Comparison of ENCODE assay signal across 1 cellular context in the genomic region with DNA sequence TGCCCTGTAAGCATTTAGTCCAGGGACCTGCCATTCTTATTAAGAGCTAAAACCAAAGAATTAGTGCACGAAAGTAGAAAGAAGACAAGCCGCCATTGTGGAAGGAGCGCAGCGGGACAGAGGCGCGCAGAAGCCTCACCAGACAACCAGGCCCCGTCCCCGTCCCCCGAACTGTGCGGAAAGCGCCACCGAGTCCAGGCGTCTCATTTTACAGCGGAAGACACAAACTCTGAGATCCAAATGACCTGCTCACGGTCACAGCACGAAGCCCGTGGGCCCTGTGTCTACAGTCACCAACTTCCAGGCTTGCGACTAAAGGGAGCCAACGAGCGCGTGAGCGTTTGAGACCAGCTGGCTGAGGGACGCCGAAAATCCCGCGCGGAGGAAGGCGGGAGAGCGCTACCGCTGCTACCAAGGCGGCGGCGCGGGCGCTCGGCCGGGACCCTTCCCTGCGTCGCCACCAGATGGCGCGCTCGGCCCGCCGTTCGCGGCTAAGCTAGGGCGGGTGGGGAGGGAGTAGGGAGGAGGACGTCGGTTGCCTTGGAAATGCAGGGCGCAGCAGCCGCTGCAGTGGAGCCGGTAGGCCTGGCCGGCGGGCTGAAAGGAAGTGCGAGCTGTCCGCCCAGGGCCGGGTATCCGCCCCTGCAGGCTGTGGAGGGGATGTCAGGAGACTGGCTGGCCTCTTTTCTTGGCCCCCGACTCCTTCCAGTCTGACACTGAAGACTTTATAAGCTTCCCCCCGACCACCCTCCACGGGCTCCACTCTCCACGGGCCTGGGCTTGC.
A peak's percentile ranks its signal among the peaks of the same experiment; 100 is the strongest.
TF ChIP-seq lines count a peak whose summit lies in the region.

No MANE protein-coding gene starts in this region.

TF ChIP-seq in GM12878, 131 proteins besides CTCF, POLR2A, EP300 and RAD21 (continued from another document and continues in another):
- TF ChIP-seq EZH2 (IDR thresholded peaks at IDR 0.05; ENCODE audit: borderline replicate concordance, control insufficient read depth, low read depth, low read length), result no peak
- TF ChIP-seq TCF7 (IDR thresholded peaks at IDR 0.05; ENCODE audit: borderline replicate concordance), result no peak
- TF ChIP-seq JUND (IDR thresholded peaks at IDR 0.05; ENCODE audit: low read depth, low read length), result no peak
- no peak for TF ChIP-seq ZNF217 (IDR thresholded peaks at IDR 0.05)
- no peak for TF ChIP-seq BRCA1 (IDR thresholded peaks at IDR 0.05; ENCODE audit: low read depth, low read length)
- TF ChIP-seq SRF (IDR thresholded peaks at IDR 0.05; ENCODE audit: low read depth in 2 of 2, low read length in 2 of 2), result no peak
- TF ChIP-seq POLR2AphosphoS5 (IDR thresholded peaks at IDR 0.05; ENCODE audit: low read length), result no peak
- no peak for TF ChIP-seq SMAD5 (IDR thresholded peaks at IDR 0.05; ENCODE audit: low read depth)
- TF ChIP-seq EGR1 (IDR thresholded peaks at IDR 0.05; ENCODE audit: borderline replicate concordance in 1 of 2, low read depth in 2 of 2, low read length in 2 of 2), result no peak
- TF ChIP-seq, protein P1, sequence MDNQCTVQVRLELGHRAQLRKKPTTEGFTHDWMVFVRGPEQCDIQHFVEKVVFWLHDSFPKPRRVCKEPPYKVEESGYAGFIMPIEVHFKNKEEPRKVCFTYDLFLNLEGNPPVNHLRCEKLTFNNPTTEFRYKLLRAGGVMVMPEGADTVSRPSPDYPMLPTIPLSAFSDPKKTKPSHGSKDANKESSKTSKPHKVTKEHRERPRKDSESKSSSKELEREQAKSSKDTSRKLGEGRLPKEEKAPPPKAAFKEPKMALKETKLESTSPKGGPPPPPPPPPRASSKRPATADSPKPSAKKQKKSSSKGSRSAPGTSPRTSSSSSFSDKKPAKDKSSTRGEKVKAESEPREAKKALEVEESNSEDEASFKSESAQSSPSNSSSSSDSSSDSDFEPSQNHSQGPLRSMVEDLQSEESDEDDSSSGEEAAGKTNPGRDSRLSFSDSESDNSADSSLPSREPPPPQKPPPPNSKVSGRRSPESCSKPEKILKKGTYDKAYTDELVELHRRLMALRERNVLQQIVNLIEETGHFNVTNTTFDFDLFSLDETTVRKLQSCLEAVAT (IDR thresholded peaks at IDR 0.05), result 0 out of 2 replicates have a peak, but pooled peaks have one; percentile 53
- TF ChIP-seq, protein P2, sequence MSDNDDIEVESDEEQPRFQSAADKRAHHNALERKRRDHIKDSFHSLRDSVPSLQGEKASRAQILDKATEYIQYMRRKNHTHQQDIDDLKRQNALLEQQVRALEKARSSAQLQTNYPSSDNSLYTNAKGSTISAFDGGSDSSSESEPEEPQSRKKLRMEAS (IDR thresholded peaks at IDR 0.05; ENCODE audit: low read depth, low read length), result no peak
- TF ChIP-seq MYC (IDR thresholded peaks at IDR 0.05; ENCODE audit: insufficient read depth, insufficient read length, insufficient replicate concordance, low read length, severe bottlenecking), result no peak
- TF ChIP-seq BCL11A (IDR thresholded peaks at IDR 0.05; ENCODE audit: low read depth, low read length), result no peak
- no peak for TF ChIP-seq MEF2B (IDR thresholded peaks at IDR 0.05; ENCODE audit: partially characterized antibody, poor library complexity, severe bottlenecking)
- no peak for TF ChIP-seq JUNB (IDR thresholded peaks at IDR 0.05)
- no peak for TF ChIP-seq BCL3 (IDR thresholded peaks at IDR 0.05; ENCODE audit: borderline replicate concordance, insufficient read depth, low read depth, low read length, poor library complexity, severe bottlenecking)
- peak; percentile 56 for TF ChIP-seq NBN (IDR thresholded peaks at IDR 0.05)
- no peak for TF ChIP-seq ATF3 (IDR thresholded peaks at IDR 0.05; ENCODE audit: borderline replicate concordance, extremely low read depth, low read depth, low read length)
- TF ChIP-seq POLR2AphosphoS2 (IDR thresholded peaks at IDR 0.05; ENCODE audit: low read depth, low read length), result no peak
- TF ChIP-seq HDAC2 (IDR thresholded peaks at IDR 0.05), result no peak
- TF ChIP-seq FOS (IDR thresholded peaks at IDR 0.05; ENCODE audit: borderline replicate concordance, extremely low read depth, insufficient read length), result no peak
- TF ChIP-seq TARDBP (IDR thresholded peaks at IDR 0.05; ENCODE audit: borderline replicate concordance), result peak; percentile 69; the same call in 1 of the 2 replicates
- no peak for TF ChIP-seq SMAD1 (IDR thresholded peaks at IDR 0.05; ENCODE audit: low read depth, partially characterized antibody)
- TF ChIP-seq MXI1 (IDR thresholded peaks at IDR 0.05; ENCODE audit: low read depth, low read length), result peak; percentile 18; the same call in 1 of the 2 replicates
- no peak for TF ChIP-seq REST (IDR thresholded peaks at IDR 0.05; ENCODE audit: low read depth, low read length)
- TF ChIP-seq ZSCAN29 (IDR thresholded peaks at IDR 0.05), result no peak
- TF ChIP-seq BACH1 (IDR thresholded peaks at IDR 0.05; ENCODE audit: borderline replicate concordance), result no peak
- TF ChIP-seq PAX5 (IDR thresholded peaks at IDR 0.05; ENCODE audit: borderline replicate concordance, low read depth, low read length), result no peak
- no peak for TF ChIP-seq ZNF24 (IDR thresholded peaks at IDR 0.05)
- TF ChIP-seq RUNX3 (IDR thresholded peaks at IDR 0.05; ENCODE audit: low read length), result no peak
- no peak for TF ChIP-seq LARP7 (IDR thresholded peaks at IDR 0.05)
- TF ChIP-seq BMI1 (IDR thresholded peaks at IDR 0.05; ENCODE audit: borderline replicate concordance), result no peak
- TF ChIP-seq CUX1 (IDR thresholded peaks at IDR 0.05; ENCODE audit: insufficient replicate concordance, low read depth, low read length), result no peak
- TF ChIP-seq MTA2 (IDR thresholded peaks at IDR 0.05; ENCODE audit: low read depth), result no peak
- no peak for TF ChIP-seq NR2C2 (IDR thresholded peaks at IDR 0.05; ENCODE audit: borderline replicate concordance, control insufficient read depth, insufficient read length, low read depth)
- no peak for TF ChIP-seq RFX5 (IDR thresholded peaks at IDR 0.05; ENCODE audit: low read depth, low read length)
- TF ChIP-seq, protein P3, sequence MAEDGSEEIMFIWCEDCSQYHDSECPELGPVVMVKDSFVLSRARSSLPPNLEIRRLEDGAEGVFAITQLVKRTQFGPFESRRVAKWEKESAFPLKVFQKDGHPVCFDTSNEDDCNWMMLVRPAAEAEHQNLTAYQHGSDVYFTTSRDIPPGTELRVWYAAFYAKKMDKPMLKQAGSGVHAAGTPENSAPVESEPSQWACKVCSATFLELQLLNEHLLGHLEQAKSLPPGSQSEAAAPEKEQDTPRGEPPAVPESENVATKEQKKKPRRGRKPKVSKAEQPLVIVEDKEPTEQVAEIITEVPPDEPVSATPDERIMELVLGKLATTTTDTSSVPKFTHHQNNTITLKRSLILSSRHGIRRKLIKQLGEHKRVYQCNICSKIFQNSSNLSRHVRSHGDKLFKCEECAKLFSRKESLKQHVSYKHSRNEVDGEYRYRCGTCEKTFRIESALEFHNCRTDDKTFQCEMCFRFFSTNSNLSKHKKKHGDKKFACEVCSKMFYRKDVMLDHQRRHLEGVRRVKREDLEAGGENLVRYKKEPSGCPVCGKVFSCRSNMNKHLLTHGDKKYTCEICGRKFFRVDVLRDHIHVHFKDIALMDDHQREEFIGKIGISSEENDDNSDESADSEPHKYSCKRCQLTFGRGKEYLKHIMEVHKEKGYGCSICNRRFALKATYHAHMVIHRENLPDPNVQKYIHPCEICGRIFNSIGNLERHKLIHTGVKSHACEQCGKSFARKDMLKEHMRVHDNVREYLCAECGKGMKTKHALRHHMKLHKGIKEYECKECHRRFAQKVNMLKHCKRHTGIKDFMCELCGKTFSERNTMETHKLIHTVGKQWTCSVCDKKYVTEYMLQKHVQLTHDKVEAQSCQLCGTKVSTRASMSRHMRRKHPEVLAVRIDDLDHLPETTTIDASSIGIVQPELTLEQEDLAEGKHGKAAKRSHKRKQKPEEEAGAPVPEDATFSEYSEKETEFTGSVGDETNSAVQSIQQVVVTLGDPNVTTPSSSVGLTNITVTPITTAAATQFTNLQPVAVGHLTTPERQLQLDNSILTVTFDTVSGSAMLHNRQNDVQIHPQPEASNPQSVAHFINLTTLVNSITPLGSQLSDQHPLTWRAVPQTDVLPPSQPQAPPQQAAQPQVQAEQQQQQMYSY (CRISPR knock-in tag; IDR thresholded peaks at IDR 0.05), result no peak
- TF ChIP-seq KDM1A (IDR thresholded peaks at IDR 0.05; ENCODE audit: borderline replicate concordance), result no peak
- TF ChIP-seq, protein P4, sequence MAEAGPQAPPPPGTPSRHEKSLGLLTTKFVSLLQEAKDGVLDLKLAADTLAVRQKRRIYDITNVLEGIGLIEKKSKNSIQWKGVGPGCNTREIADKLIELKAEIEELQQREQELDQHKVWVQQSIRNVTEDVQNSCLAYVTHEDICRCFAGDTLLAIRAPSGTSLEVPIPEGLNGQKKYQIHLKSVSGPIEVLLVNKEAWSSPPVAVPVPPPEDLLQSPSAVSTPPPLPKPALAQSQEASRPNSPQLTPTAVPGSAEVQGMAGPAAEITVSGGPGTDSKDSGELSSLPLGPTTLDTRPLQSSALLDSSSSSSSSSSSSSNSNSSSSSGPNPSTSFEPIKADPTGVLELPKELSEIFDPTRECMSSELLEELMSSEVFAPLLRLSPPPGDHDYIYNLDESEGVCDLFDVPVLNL (IDR thresholded peaks at IDR 0.05; ENCODE audit: low read depth, low read length), result no peak
